In genomic region chr9:116589392-116590354, GRCh38 we compare ENCODE assay signal across 9 cellular contexts.
A peak's percentile ranks its signal among the peaks of the same experiment; 100 is the strongest.
DNase-seq lines count a peak whose midpoint lies in the region; ATAC-seq and TF ChIP-seq lines count a peak whose summit lies in the region.
"Had no signal": no experiment of that assay in that cellular context is flagged by ENCODE, and none has a peak within 500 bp of the region (broad histone marks: within the 10 kb centered on the region; RNA-seq: fewer than 3 reads in every experiment).

No MANE protein-coding gene starts in this region.

- no peak overlapping the region for H2AFZ ChIP-seq in Karpas-422 (ENCODE audit: low read length)

- H3K4me1 Mint-ChIP-seq in activated T-helper 17 cell treated with anti-CD3 and anti-CD28 coated beads, Interleukin-2, amount 50 U/mL, for 72 hours, result no peaks in the 10 kb centered on the region
- H3K4me1 Mint-ChIP-seq: IgD-negative memory B cell had no signal

- no peak overlapping the region for H3K4me2 ChIP-seq in Karpas-422 (ENCODE audit: low read depth, low read length, poor library complexity, severe bottlenecking)

- peaks cover 9% of the 10 kb centered on the region for H3K9me3 ChIP-seq in Karpas-422 (ENCODE audit: low read length)
- H3K9me3 ChIP-seq in lower lobe of right lung, result peaks cover 10% of the 10 kb centered on the region

- intact Hi-C loops in lower lobe of right lung (cut with DNase I), result no loop called here

- CTCF ChIA-PET in AG04449 (lab: Yijun Ruan, JAX), result interaction anchor here (0.9 to 3.6 kb wide), 8 partner anchors 9 to 72 kb away, joined by 3 to 12 read pairs (median 4); no protein-coding TSS in a partner anchor

- peak; percentile 68 for ATAC-seq in activated T-helper 17 cell treated with anti-CD3 and anti-CD28 coated beads, Interleukin-2, amount 50 U/mL, for 72 hours (replicated peaks)
- ATAC-seq in lower lobe of right lung, result peak in 1 of 2 donors; percentile 51
- no peak for ATAC-seq in HG03139 (IDR thresholded peaks at IDR 0.05; ENCODE audit: unreplicated experiment)
- no peak for ATAC-seq in GM18873 (IDR thresholded peaks at IDR 0.05; ENCODE audit: low FRiP score, unreplicated experiment)

- no peaks in the 10 kb centered on the region for H3K27me3 ChIP-seq in Karpas-422 (ENCODE audit: low read length)
- H3K27me3 ChIP-seq in lower lobe of right lung (ENCODE audit: low read depth), result no peaks in the 10 kb centered on the region

- H3K9ac ChIP-seq in Karpas-422 (ENCODE audit: low read length), result no peak overlapping the region

- no peaks in the 10 kb centered on the region for H3K36me3 Mint-ChIP-seq in activated T-helper 17 cell treated with anti-CD3 and anti-CD28 coated beads, Interleukin-2, amount 50 U/mL, for 72 hours (ENCODE audit: low read depth)

- H3K4me3 ChIP-seq in AG04449 (ENCODE audit: low read depth, low read length) (no peak overlapping the region), Karpas-422 (ENCODE audit: low read length) (no peak overlapping the region), lower lobe of right lung (no peak overlapping the region)

- H3K9me3 Mint-ChIP-seq in activated T-helper 17 cell treated with anti-CD3 and anti-CD28 coated beads, Interleukin-2, amount 50 U/mL, for 72 hours, result peaks cover 5% of the 10 kb centered on the region

- peak; percentile 23 for TF ChIP-seq CTCF in AG04449 (IDR thresholded peaks at IDR 0.05; ENCODE audit: insufficient read depth, low read length, missing control alignments)
- TF ChIP-seq CTCF in GM12873 (IDR thresholded peaks at IDR 0.05; ENCODE audit: insufficient read depth, low read depth, low read length, missing control alignments), result peak; percentile 72
- peak; percentile 23 for TF ChIP-seq CTCF in lower lobe of right lung (IDR thresholded peaks at IDR 0.05)

- no peak overlapping the region for H3K27ac Mint-ChIP-seq in activated T-helper 17 cell treated with anti-CD3 and anti-CD28 coated beads, Interleukin-2, amount 50 U/mL, for 72 hours
- H3K27ac Mint-ChIP-seq: IgD-negative memory B cell had no signal

- no peak overlapping the region for H3K4me3 Mint-ChIP-seq in activated T-helper 17 cell treated with anti-CD3 and anti-CD28 coated beads, Interleukin-2, amount 50 U/mL, for 72 hours
- H3K4me3 Mint-ChIP-seq: IgD-negative memory B cell had no signal

- H3K9me2 ChIP-seq in Karpas-422 (replicated peaks; ENCODE audit: insufficient read depth, low read length), result no peaks in the 10 kb centered on the region

- H3K27me3 Mint-ChIP-seq in activated T-helper 17 cell treated with anti-CD3 and anti-CD28 coated beads, Interleukin-2, amount 50 U/mL, for 72 hours, result no peaks in the 10 kb centered on the region
- H3K27me3 Mint-ChIP-seq: IgD-negative memory B cell had no signal

- POLR2A ChIA-PET in AG04449 (lab: Yijun Ruan, JAX), result no interaction called here

- H3K36me3 ChIP-seq in Karpas-422 (ENCODE audit: insufficient read depth, low read length) (no peaks in the 10 kb centered on the region), lower lobe of right lung (no peaks in the 10 kb centered on the region)

- no peaks in the 10 kb centered on the region for H3K79me2 ChIP-seq in Karpas-422 (ENCODE audit: low read length)

- no peak for DNase-seq in AG04449 (ENCODE audit: low read depth, low spot score)
- peak; percentile 91 for DNase-seq in Karpas-422
- no peak for DNase-seq in lower lobe of right lung
- no peak for DNase-seq in cerebellar nuclear complex (lab: John Stamatoyannopoulos, UW)

- H4K20me1 ChIP-seq in Karpas-422 (ENCODE audit: insufficient read depth, low read depth, low read length), result 0 out of 2 replicates have a peak, but pooled peaks cover 3% of the 10 kb centered on the region

- no peak overlapping the region for H3K27ac ChIP-seq in Karpas-422 (ENCODE audit: low read length)
- H3K27ac ChIP-seq in lower lobe of right lung, result no peak overlapping the region

- H3K4me1 ChIP-seq in Karpas-422 (ENCODE audit: low read length) (no peaks in the 10 kb centered on the region), lower lobe of right lung (no peaks in the 10 kb centered on the region)
